Comparison of ENCODE assay signal across 21 cellular contexts in the genomic region with DNA sequence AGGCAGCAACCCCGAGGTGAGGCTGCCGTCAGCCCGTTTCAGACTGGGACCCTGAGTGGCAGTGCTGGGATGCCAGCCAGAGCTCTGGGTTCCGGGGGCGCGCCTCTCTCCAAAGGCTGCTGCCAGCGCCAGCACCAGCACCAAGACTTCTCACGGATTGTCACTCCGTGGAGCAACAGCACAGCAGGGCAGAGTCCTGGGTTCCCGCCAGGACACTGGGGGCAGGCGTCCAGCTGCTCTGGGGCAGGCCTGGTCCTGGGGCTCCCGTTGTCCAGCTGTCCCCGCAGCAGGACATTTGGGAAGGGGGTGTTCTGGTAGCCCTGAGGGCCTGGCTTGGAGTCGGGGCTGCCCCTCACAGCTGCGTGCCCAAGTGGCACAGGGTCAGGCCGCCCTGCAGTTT.
"Had no signal": no experiment of that assay in that cellular context is flagged by ENCODE, and none has a peak within 500 bp of the region (broad histone marks: within the 10 kb centered on the region; RNA-seq: fewer than 3 reads in every experiment).

No MANE protein-coding gene starts in this region.

- H3K36me3 Mint-ChIP-seq: activated CD4-positive, alpha-beta memory T cell treated with anti-CD3 and anti-CD28 coated beads for 36 hours; brain; mesothelial cell of epicardium had no signal

- H3K4me1 ChIP-seq: foreskin keratinocyte, thyroid gland, upper lobe of right lung had no signal

- DNase-seq: activated CD4-positive, alpha-beta memory T cell treated with anti-CD3 and anti-CD28 coated beads for 36 hours; activated CD4-positive, alpha-beta T cell treated with anti-CD3 and anti-CD28 coated beads for 48 hours; activated effector memory CD4-positive, alpha-beta T cell treated with anti-CD3 and anti-CD28 coated beads, Interleukin-2, amount 50 U/mL, for 16 hours; activated naive CD4-positive, alpha-beta T cell treated with anti-CD3 and anti-CD28 coated beads, Interleukin-2, amount 50 U/mL, for 16 hours; activated naive CD8-positive, alpha-beta T cell treated with anti-CD3 and anti-CD28 coated beads, Interleukin-2, amount 50 U/mL, for 24 hours; dermis blood vessel endothelial cell; effector CD8-positive, alpha-beta T cell; foreskin keratinocyte; islet precursor cell; left cardiac atrium; retina; spleen; stimulated activated CD4-positive, alpha-beta T cell treated with anti-CD3 and anti-CD28 coated beads, Interleukin-4, amount 100 ng/mL, for 1 hour; stimulated activated naive CD4-positive, alpha-beta T cell; thyroid gland; upper lobe of right lung had no signal

- ATAC-seq: activated naive CD8-positive, alpha-beta T cell treated with anti-CD3 and anti-CD28 coated beads, Interleukin-2, amount 50 U/mL, for 24 hours; foreskin keratinocyte; upper lobe of right lung had no signal

- H3K27ac Mint-ChIP-seq: activated CD4-positive, alpha-beta memory T cell treated with anti-CD3 and anti-CD28 coated beads for 36 hours; activated naive CD8-positive, alpha-beta T cell treated with anti-CD3 and anti-CD28 coated beads, Interleukin-2, amount 50 U/mL, for 24 hours; mesothelial cell of epicardium had no signal

- H3K4me3 Mint-ChIP-seq: activated CD4-positive, alpha-beta memory T cell treated with anti-CD3 and anti-CD28 coated beads for 36 hours; activated naive CD8-positive, alpha-beta T cell treated with anti-CD3 and anti-CD28 coated beads, Interleukin-2, amount 50 U/mL, for 24 hours; brain; mesothelial cell of epicardium; nephron had no signal

- H3K27me3 ChIP-seq: thyroid gland, upper lobe of right lung had no signal

- H3K4me3 ChIP-seq: lung, SK-N-MC, spleen, thyroid gland, upper lobe of right lung had no signal

- H3K36me3 ChIP-seq: spleen, thyroid gland, upper lobe of right lung had no signal

- H3K9me3 ChIP-seq: spleen, thyroid gland, upper lobe of right lung had no signal

- H3K9me3 Mint-ChIP-seq: activated CD4-positive, alpha-beta memory T cell treated with anti-CD3 and anti-CD28 coated beads for 36 hours; activated naive CD8-positive, alpha-beta T cell treated with anti-CD3 and anti-CD28 coated beads, Interleukin-2, amount 50 U/mL, for 24 hours; mesothelial cell of epicardium; nephron had no signal

- H3K27ac ChIP-seq: foreskin keratinocyte, SK-N-MC, spleen, thyroid gland, upper lobe of right lung had no signal
